8 cellular contexts compared by ENCODE assay signal in genomic region chr17:64792793-64793575, GRCh38.
A peak's percentile ranks its signal among the peaks of the same experiment; 100 is the strongest.
DNase-seq lines count a peak whose midpoint lies in the region; ATAC-seq and TF ChIP-seq lines count a peak whose summit lies in the region.
"Not testable (repeated sequence)": the region's sequence is repeated elsewhere in the genome, so short reads cannot be mapped to it uniquely, and the experiment has no call there.

No MANE protein-coding gene starts in this region.

- not testable (repeated sequence) for H3K9me3 ChIP-seq in BLaER1 treated with 17β-estradiol and CSF1 and Interleukin-3, amounts not matched to agents 10 nM and 100 nM (replicated peaks in 1 of 11); HEK293 (ENCODE audit: control insufficient read depth, insufficient read depth, low read depth, low read length); Panc1 (ENCODE audit: control insufficient read depth, insufficient read depth, low read depth, low read length); body of pancreas; lower lobe of right lung; spleen

- not testable (repeated sequence) for H3K9me3 Mint-ChIP-seq in activated CD8-positive, alpha-beta T cell treated with anti-CD3 and anti-CD28 coated beads for 36 hours

- peaks cover 0 to 31% (median 7%) of the 10 kb centered on the region in 11 experiments; a peak in 9 of 22 replicates for H3K36me3 ChIP-seq in BLaER1 treated with 17β-estradiol and CSF1 and Interleukin-3, amounts not matched to agents 10 nM and 100 nM
- H3K36me3 ChIP-seq in HEK293 (ENCODE audit: control insufficient read depth in 2 of 2, insufficient read depth in 1 of 2, low read length in 2 of 2); Panc1 (ENCODE audit: control insufficient read depth, insufficient read depth, low read length); body of pancreas (replicated peaks in 1 of 2; ENCODE audit: insufficient read depth in 1 of 2, low read depth in 2 of 2): not testable (repeated sequence)
- H3K36me3 ChIP-seq in lower lobe of right lung: peaks cover 11% of the 10 kb centered on the region
- H3K36me3 ChIP-seq in spleen: peaks cover 0 to 83% (median 10%) of the 10 kb centered on the region in 6 donors

- DNase-seq in Panc1 (ENCODE audit: low read depth, low spot score) (peak; percentile 47), fibroblast of villous mesenchyme (ENCODE audit: low read depth) (peak; percentile 61), lower lobe of right lung (peak; percentile 71)
- DNase-seq in activated CD8-positive, alpha-beta T cell treated with anti-CD3 and anti-CD28 coated beads for 36 hours: peak; percentile 64
- not testable (repeated sequence) for DNase-seq in body of pancreas, spleen

- not testable (repeated sequence) for H3K27me3 Mint-ChIP-seq in activated CD8-positive, alpha-beta T cell treated with anti-CD3 and anti-CD28 coated beads for 36 hours

- TF ChIP-seq POLR2A in body of pancreas (IDR thresholded peaks at IDR 0.05); spleen (IDR thresholded peaks at IDR 0.05): not testable (repeated sequence)

- CTCF ChIA-PET in HEK293 (lab: Yijun Ruan, JAX): not testable (repeated sequence)
- CTCF ChIA-PET in Panc1 (lab: Charles Lee): interaction anchor here (0.6 kb wide), 1 partner anchor 179 kb away, joined by 4 read pairs; no protein-coding TSS in a partner anchor
- CTCF ChIA-PET in activated CD8-positive, alpha-beta T cell treated with anti-CD3 and anti-CD28 coated beads for 36 hours (lab: Charles Lee): interaction anchor here (1.1 kb wide), 1 partner anchor 12 kb away, joined by 3 read pairs; no protein-coding TSS in a partner anchor

- in situ Hi-C loops in Panc1 (cut with HindIII; ENCODE audit: low pct_unique_long_range_greater_than_20kb, low sequenced_read_pairs): not testable (repeated sequence)

- peak overlapping the region in 9 of 11 experiments; percentile 20 to 91 (median 74); a peak in 17 of 22 replicates for H3K27ac ChIP-seq in BLaER1 treated with 17β-estradiol and CSF1 and Interleukin-3, amounts not matched to agents 10 nM and 100 nM
- not testable (repeated sequence) for H3K27ac ChIP-seq in HEK293 (ENCODE audit: extremely low read depth, low read depth, low read length); Panc1 (ENCODE audit: low read length); body of pancreas
- H3K27ac ChIP-seq in lower lobe of right lung (peak overlapping the region; percentile 70), spleen (peak overlapping the region in 5 of 8 donors; percentile 37 to 84 (median 72))

- POLR2A ChIA-PET in HEK293 (lab: Yijun Ruan, JAX); Panc1 (lab: Charles Lee); activated CD8-positive, alpha-beta T cell treated with anti-CD3 and anti-CD28 coated beads for 36 hours (lab: Charles Lee): not testable (repeated sequence)

- peak overlapping the region in 2 of 10 experiments; percentile 23 to 40; a peak in 5 of 20 replicates for H3K4me3 ChIP-seq in BLaER1 treated with 17β-estradiol and CSF1 and Interleukin-3, amounts not matched to agents 10 nM and 100 nM
- H3K4me3 ChIP-seq in HEK293 (ENCODE audit: low read depth, low read length); Panc1 (ENCODE audit: low read depth in 2 of 2, low read length in 2 of 2); body of pancreas; fibroblast of villous mesenchyme (ENCODE audit: low read depth, low read length); lower lobe of right lung: not testable (repeated sequence)
- H3K4me3 ChIP-seq in spleen: peak overlapping the region in 1 of 8 donors; percentile 17

- ATAC-seq in Panc1 (peak; percentile 93), body of pancreas (peak; percentile 41), lower lobe of right lung (peak; percentile 72 to 75)
- ATAC-seq in activated CD8-positive, alpha-beta T cell treated with anti-CD3 and anti-CD28 coated beads for 36 hours: peak; percentile 98

- not testable (repeated sequence) for H3K4me3 Mint-ChIP-seq in activated CD8-positive, alpha-beta T cell treated with anti-CD3 and anti-CD28 coated beads for 36 hours

- intact Hi-C loops in Panc1 (cut with micrococcal nuclease; ENCODE audit: unreplicated experiment); activated CD8-positive, alpha-beta T cell treated with anti-CD3 and anti-CD28 coated beads for 36 hours (cut with micrococcal nuclease); body of pancreas (cut with DNase I); lower lobe of right lung (cut with DNase I); spleen (cut with DNase I; ENCODE audit: low total_unique reads): not testable (repeated sequence)

- peak overlapping the region in 8 of 11 experiments; percentile 5 to 77 (median 66); a peak in 13 of 22 replicates for H3K9ac ChIP-seq in BLaER1 treated with 17β-estradiol and CSF1 and Interleukin-3, amounts not matched to agents 10 nM and 100 nM

- WGBS in body of pancreas, 2 donors: 77% methylated on average over 12 of the region's 12 CpGs
- WGBS in spleen, 5 donors: 27 to 42% (median 36%) methylated on average over 9 to 12 of the region's 12 CpGs

- peaks cover 17% of the 10 kb centered on the region for H3K4me1 Mint-ChIP-seq in activated CD8-positive, alpha-beta T cell treated with anti-CD3 and anti-CD28 coated beads for 36 hours (ENCODE audit: low read depth)

- H3K27ac Mint-ChIP-seq in activated CD8-positive, alpha-beta T cell treated with anti-CD3 and anti-CD28 coated beads for 36 hours: peak overlapping the region; percentile 73

- H4K20me1 ChIP-seq in BLaER1 treated with 17β-estradiol and CSF1 and Interleukin-3, amounts not matched to agents 10 nM and 100 nM: not testable (repeated sequence)

- not testable (repeated sequence) for TF ChIP-seq CTCF in HEK293 (tag by site-specific recombination; IDR thresholded peaks at IDR 0.05); Panc1 (IDR thresholded peaks at IDR 0.05); activated CD8-positive, alpha-beta T cell treated with anti-CD3 and anti-CD28 coated beads for 36 hours (IDR thresholded peaks at IDR 0.05); body of pancreas (IDR thresholded peaks at IDR 0.05); fibroblast of villous mesenchyme (IDR thresholded peaks at IDR 0.05; ENCODE audit: insufficient read depth, low read depth, low read length); lower lobe of right lung (IDR thresholded peaks at IDR 0.05); spleen (IDR thresholded peaks at IDR 0.05 in 8 of 11, conservative IDR thresholded peaks at IDR 0.05 in 3 of 11)

- not testable (repeated sequence) for BruUV-seq in Panc1 (replicated peaks; lab: Mats Ljungman, UMichigan)

- H3K4me1 ChIP-seq in BLaER1 treated with 17β-estradiol and CSF1 and Interleukin-3, amounts not matched to agents 10 nM and 100 nM: peaks cover 72 to 97% (median 91%) of the 10 kb centered on the region in 10 experiments
- not testable (repeated sequence) for H3K4me1 ChIP-seq in HEK293 (ENCODE audit: control insufficient read depth, insufficient read depth, low read length); Panc1 (ENCODE audit: control insufficient read depth, insufficient read depth, low read length); body of pancreas
- peaks cover 32% of the 10 kb centered on the region for H3K4me1 ChIP-seq in lower lobe of right lung
- H3K4me1 ChIP-seq in spleen: peaks cover 0 to 41% (median 14%) of the 10 kb centered on the region in 6 donors

- not testable (repeated sequence) for H3K36me3 Mint-ChIP-seq in activated CD8-positive, alpha-beta T cell treated with anti-CD3 and anti-CD28 coated beads for 36 hours (ENCODE audit: low read depth)

- peak overlapping the region; percentile 76 to 95 (median 87) for H3K4me2 ChIP-seq in BLaER1 treated with 17β-estradiol and CSF1 and Interleukin-3, amounts not matched to agents 10 nM and 100 nM

- not testable (repeated sequence) for H3K27me3 ChIP-seq in BLaER1 treated with 17β-estradiol and CSF1 and Interleukin-3, amounts not matched to agents 10 nM and 100 nM; Panc1 (ENCODE audit: control insufficient read depth, insufficient read depth, low read length); body of pancreas; lower lobe of right lung (ENCODE audit: low read depth); spleen (replicated peaks in 1 of 7)

TF ChIP-seq in HEK293, 187 proteins besides CTCF, POLR2A, EP300 and RAD21:
- TF ChIP-seq EGR2 (tag by site-specific recombination; IDR thresholded peaks at IDR 0.05; ENCODE audit: low read depth): peak; percentile 39; the same call in 1 of the 2 replicates
TF ChIP-seq in HEK293: peak in this region for 1; not testable (repeated sequence) for 186.

Comparison
In these comparisons a context has a peak if more than half of its experiments do, and no peak if none do; other contexts are left out.
1. ATAC-seq: peak in every context shown above with its lines; median percentile 98 in activated CD8-positive, alpha-beta T cell treated with anti-CD3 and anti-CD28 coated beads for 36 hours; 93 in Panc1; 74 in lower lobe of right lung; 41 in body of pancreas.